1 cellular context compared by ENCODE assay signal in the genomic region with DNA sequence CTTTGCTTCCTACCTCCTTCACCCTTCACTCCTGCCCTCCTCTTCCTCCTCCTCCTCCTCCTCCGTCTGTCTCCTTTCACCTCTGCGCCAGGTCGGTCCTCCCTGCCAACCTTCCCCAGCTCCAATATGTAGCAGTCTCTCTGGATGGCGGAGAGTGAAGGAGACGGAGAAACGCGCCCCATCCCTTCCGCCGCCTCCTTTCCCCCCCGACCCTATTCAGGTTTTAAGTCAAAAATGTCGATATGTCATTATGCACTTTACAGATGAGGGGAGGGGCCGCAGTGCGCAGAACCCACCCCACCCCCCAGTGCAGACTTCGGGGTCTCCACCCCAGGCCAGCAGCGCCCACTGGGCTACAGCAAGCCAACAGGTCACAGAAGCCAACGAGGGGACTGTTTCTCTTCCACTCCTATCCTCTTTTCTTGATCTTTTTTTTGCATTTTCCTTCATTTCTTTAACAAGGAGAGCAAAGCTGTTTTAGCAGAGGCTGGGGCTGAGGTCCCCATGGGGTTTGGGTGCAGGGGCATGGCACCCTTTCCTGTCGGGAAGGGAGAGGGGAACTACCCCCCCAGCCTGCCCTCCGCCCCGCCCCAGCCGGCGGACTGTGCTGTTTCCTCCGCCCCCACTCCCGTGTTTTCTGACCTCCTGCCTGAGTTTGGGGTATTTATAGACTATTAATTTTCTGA.
TF ChIP-seq lines count a peak whose summit lies in the region.

No MANE protein-coding gene starts in this region.

TF ChIP-seq in GM12878, 131 proteins besides CTCF, POLR2A, EP300 and RAD21:
- TF ChIP-seq SRF (IDR thresholded peaks at IDR 0.05; ENCODE audit: low read depth in 2 of 2, low read length in 2 of 2) (no peak), CEBPB (IDR thresholded peaks at IDR 0.05; ENCODE audit: borderline replicate concordance in 1 of 2, low read depth in 2 of 2, low read length in 2 of 2) (no peak), EGR1 (IDR thresholded peaks at IDR 0.05; ENCODE audit: borderline replicate concordance in 1 of 2, low read depth in 2 of 2, low read length in 2 of 2) (peak in 1 of 2 experiments; percentile 20; a peak in 1 of 3 replicates), MEF2A (IDR thresholded peaks at IDR 0.05; ENCODE audit: insufficient read depth, low read depth, low read length) (0 out of 2 replicates have a peak, but pooled peaks have one; percentile 10), JUNB (IDR thresholded peaks at IDR 0.05) (no peak), SMAD5 (IDR thresholded peaks at IDR 0.05; ENCODE audit: low read depth) (no peak), BHLHE40 (IDR thresholded peaks at IDR 0.05; ENCODE audit: borderline replicate concordance in 1 of 2, low read depth in 2 of 2, low read length in 1 of 2) (0 out of 4 replicates have a peak, but pooled peaks of 1 of the 2 experiments have one; percentile 2)
- TF ChIP-seq, protein P1, sequence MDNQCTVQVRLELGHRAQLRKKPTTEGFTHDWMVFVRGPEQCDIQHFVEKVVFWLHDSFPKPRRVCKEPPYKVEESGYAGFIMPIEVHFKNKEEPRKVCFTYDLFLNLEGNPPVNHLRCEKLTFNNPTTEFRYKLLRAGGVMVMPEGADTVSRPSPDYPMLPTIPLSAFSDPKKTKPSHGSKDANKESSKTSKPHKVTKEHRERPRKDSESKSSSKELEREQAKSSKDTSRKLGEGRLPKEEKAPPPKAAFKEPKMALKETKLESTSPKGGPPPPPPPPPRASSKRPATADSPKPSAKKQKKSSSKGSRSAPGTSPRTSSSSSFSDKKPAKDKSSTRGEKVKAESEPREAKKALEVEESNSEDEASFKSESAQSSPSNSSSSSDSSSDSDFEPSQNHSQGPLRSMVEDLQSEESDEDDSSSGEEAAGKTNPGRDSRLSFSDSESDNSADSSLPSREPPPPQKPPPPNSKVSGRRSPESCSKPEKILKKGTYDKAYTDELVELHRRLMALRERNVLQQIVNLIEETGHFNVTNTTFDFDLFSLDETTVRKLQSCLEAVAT (IDR thresholded peaks at IDR 0.05) = 0 out of 2 replicates have a peak, but pooled peaks have one; percentile 10
